In genomic region chr17:37413875-37414519, GRCh38 we compare ENCODE assay signal across 16 cellular contexts. TPM values are rescaled to one million over a fixed set of nuclear protein-coding genes. Genes with fewer than 3 reads are reported as not detected.
A peak's percentile ranks its signal among the peaks of the same experiment; 100 is the strongest.
DNase-seq lines count a peak whose midpoint lies in the region; ATAC-seq and TF ChIP-seq lines count a peak whose summit lies in the region.
"Had no signal": no experiment of that assay in that cellular context is flagged by ENCODE, and none has a peak within 500 bp of the region (broad histone marks: within the 10 kb centered on the region; RNA-seq: fewer than 3 reads in every experiment).

No MANE protein-coding gene starts in this region.

- H3K4me1 Mint-ChIP-seq in GM23338, result no peaks in the 10 kb centered on the region

- 99% methylated on average over 7 of the region's 7 CpGs for WGBS in hepatocyte (ENCODE audit: low lambda C conversion rate, missing lambda C conversion rate)
- 91% methylated on average over 7 of the region's 7 CpGs for WGBS in prostate gland

- H3K9me2 ChIP-seq in GM23338 (ENCODE audit: insufficient read depth) (no peaks in the 10 kb centered on the region), hepatocyte (replicated peaks; ENCODE audit: insufficient read depth) (no peaks in the 10 kb centered on the region)

- peak; percentile 37 for TF ChIP-seq CTCF in AG10803 (conservative IDR thresholded peaks at IDR 0.05; ENCODE audit: low read length)
- TF ChIP-seq CTCF in GM23338 (conservative IDR thresholded peaks at IDR 0.05; ENCODE audit: low read depth in 2 of 2), result peak in 1 of 2 experiments; percentile 26; a peak in 2 of 4 replicates
- TF ChIP-seq CTCF in VCaP (conservative IDR thresholded peaks at IDR 0.05), result peak; percentile 70
- peak; percentile 9 for TF ChIP-seq CTCF in hepatocyte (IDR thresholded peaks at IDR 0.05; ENCODE audit: poor library complexity)
- no peak for TF ChIP-seq CTCF in prostate gland (IDR thresholded peaks at IDR 0.05)

- peaks cover 64% of the 10 kb centered on the region for H3K36me3 Mint-ChIP-seq in GM23338 (ENCODE audit: low read depth)

- no peak overlapping the region for H3K4me2 ChIP-seq in GM23338
- H3K4me2 ChIP-seq in hepatocyte, result no peak overlapping the region

- no peak for TF ChIP-seq POLR2A in prostate gland (IDR thresholded peaks at IDR 0.05)

- H3K4me3 ChIP-seq in AG10803 (ENCODE audit: low read length) (no peak overlapping the region), GM23338 (no peak overlapping the region), hepatocyte (no peak overlapping the region), prostate gland (no peak overlapping the region)
- H3K4me3 ChIP-seq: dorsolateral prefrontal cortex had no signal

- peaks cover 5% of the 10 kb centered on the region for H4K20me1 ChIP-seq in GM23338 (replicated peaks; ENCODE audit: insufficient read depth)
- no peaks in the 10 kb centered on the region for H4K20me1 ChIP-seq in hepatocyte (ENCODE audit: insufficient read depth, poor library complexity, severe bottlenecking)

- H3F3A ChIP-seq in GM23338 (replicated peaks; ENCODE audit: low read depth), result no peaks in the 10 kb centered on the region; the same call in 1 of the 2 replicates

- intact Hi-C loops in prostate gland (cut with DNase I), result no loop called here

- no peak overlapping the region for H3K27ac ChIP-seq in GM23338 (ENCODE audit: low read depth)
- H3K27ac ChIP-seq in VCaP, result no peak overlapping the region
- H3K27ac ChIP-seq in hepatocyte, result no peak overlapping the region
- no peak overlapping the region for H3K27ac ChIP-seq in prostate gland
- H3K27ac ChIP-seq: dorsolateral prefrontal cortex had no signal

- no peak overlapping the region for H2AFZ ChIP-seq in GM23338
- no peak overlapping the region for H2AFZ ChIP-seq in hepatocyte

- ATAC-seq in GM23338, result no peak
- ATAC-seq in GM19455 (IDR thresholded peaks at IDR 0.05; ENCODE audit: unreplicated experiment), result no peak

- no peak overlapping the region; the same call in 2 of the 3 replicates for H3K4me3 Mint-ChIP-seq in GM23338
- H3K4me3 Mint-ChIP-seq: stimulated activated naive CD8-positive, alpha-beta T cell treated with anti-CD3 and anti-CD28 coated beads, Interleukin-15, Interleukin-2, amounts not matched to agents 100 ng/mL and 50 ng/mL, for 24 hours had no signal

- no peaks in the 10 kb centered on the region for H3K9me3 Mint-ChIP-seq in GM23338
- H3K9me3 Mint-ChIP-seq: stimulated activated naive CD8-positive, alpha-beta T cell treated with anti-CD3 and anti-CD28 coated beads, Interleukin-15, Interleukin-2, amounts not matched to agents 100 ng/mL and 50 ng/mL, for 24 hours had no signal

- DNase-seq in AG10803 (ENCODE audit: low read depth) (no peak), GM23338 (ENCODE audit: low spot score) (peak; percentile 12), hepatocyte (ENCODE audit: low spot score) (no peak), activated T-cell treated with anti-CD3 and anti-CD28 coated beads for 4 hours (no peak), prostate gland (ENCODE audit: low spot score) (no peak), NCI-H1436 (lab: John Stamatoyannopoulos, UW) (no peak)
- DNase-seq: COR-L47; dorsolateral prefrontal cortex; HCEC 1CT; head of caudate nucleus; stimulated activated CD4-positive, alpha-beta T cell treated with anti-CD3 and anti-CD28 coated beads, Interleukin-2, amount 100 ng/mL, for 24 hours had no signal

- no peaks in the 10 kb centered on the region for H3K27me3 ChIP-seq in GM23338 (ENCODE audit: insufficient read depth)
- no peaks in the 10 kb centered on the region for H3K27me3 ChIP-seq in hepatocyte
- H3K27me3 ChIP-seq in prostate gland (replicated peaks; ENCODE audit: insufficient read depth), result no peaks in the 10 kb centered on the region
- H3K27me3 ChIP-seq: dorsolateral prefrontal cortex had no signal

- H3K27me3 Mint-ChIP-seq in GM23338 (ENCODE audit: insufficient read depth, low read depth, poor library complexity), result peaks cover 2% of the 10 kb centered on the region
- H3K27me3 Mint-ChIP-seq: stimulated activated naive CD8-positive, alpha-beta T cell treated with anti-CD3 and anti-CD28 coated beads, Interleukin-15, Interleukin-2, amounts not matched to agents 100 ng/mL and 50 ng/mL, for 24 hours had no signal

- no peaks in the 10 kb centered on the region for H3K9me3 ChIP-seq in hepatocyte (ENCODE audit: low read depth)
- H3K9me3 ChIP-seq in prostate gland, result no peaks in the 10 kb centered on the region

- H3K4me1 ChIP-seq in GM23338 (ENCODE audit: insufficient read depth) (0 out of 2 replicates have a peak, but pooled peaks cover 3% of the 10 kb centered on the region), hepatocyte (ENCODE audit: insufficient read depth) (no peaks in the 10 kb centered on the region), prostate gland (replicated peaks) (no peaks in the 10 kb centered on the region)

- H3K79me2 ChIP-seq in GM23338 (replicated peaks; ENCODE audit: insufficient read depth) (no peaks in the 10 kb centered on the region; the same call in none of the 2 replicates), hepatocyte (peaks cover 14% of the 10 kb centered on the region)

- no peak overlapping the region for H3K27ac Mint-ChIP-seq in GM23338
- H3K27ac Mint-ChIP-seq: stimulated activated naive CD8-positive, alpha-beta T cell treated with anti-CD3 and anti-CD28 coated beads, Interleukin-15, Interleukin-2, amounts not matched to agents 100 ng/mL and 50 ng/mL, for 24 hours had no signal

- H3K36me3 ChIP-seq in GM23338 (ENCODE audit: insufficient read depth) (peaks cover 17% of the 10 kb centered on the region; the same call in 1 of the 2 replicates), hepatocyte (replicated peaks; ENCODE audit: insufficient read depth, low read depth) (no peaks in the 10 kb centered on the region), prostate gland (peaks cover 0 to 5% of the 10 kb centered on the region in 2 donors)

TF ChIP-seq in GM23338, 12 proteins besides CTCF, POLR2A, EP300 and RAD21:
- TF ChIP-seq CREB1 (CRISPR knock-in tag; IDR thresholded peaks at IDR 0.05; ENCODE audit: low read depth) (no peak), STAT1 (IDR thresholded peaks at IDR 0.05; ENCODE audit: unreplicated experiment) (no peak), ETS1 (IDR thresholded peaks at IDR 0.05) (no peak), ZNF331 (CRISPR knock-in tag; IDR thresholded peaks at IDR 0.05; ENCODE audit: low read depth) (no peak), EZH2phosphoT487 (IDR thresholded peaks at IDR 0.05; ENCODE audit: unreplicated experiment) (no peak), NANOG (IDR thresholded peaks at IDR 0.05; ENCODE audit: borderline replicate concordance) (no peak), REST (IDR thresholded peaks at IDR 0.05; ENCODE audit: unreplicated experiment) (no peak), POLR2AphosphoS5 (IDR thresholded peaks at IDR 0.05; ENCODE audit: low read depth) (no peak)

RNA-seq across cellular contexts. Expression of gene TADA2A, which starts 7.3 kb away (rescaled TPM):
- 14.4 and 14.5 TPM in 2 replicates for total RNA-seq in GM23338 (2014; rRNA removed; shearing (Covaris generic))
- polyA plus RNA-seq in GM23338 (2016; fragmentation: Nextera tagmentation; extraction: Ambion mirVana) (17.1 and 18.0 TPM in 2 replicates), hepatocyte (7.7 and 8.4 TPM in 2 replicates)
- total RNA-seq in hepatocyte (16.8 and 18.3 TPM in 2 replicates), prostate gland (10 to 100 TPM; 13.0 to 29.7 TPM)

RNA-seq across cellular contexts. Expression of gene ACACA, which starts 7.4 kb away (rescaled TPM):
- 136 and 164 TPM in 2 replicates for total RNA-seq in GM23338 (2014; rRNA removed; shearing (Covaris generic))
- polyA plus RNA-seq in GM23338 (2016; fragmentation: Nextera tagmentation; extraction: Ambion mirVana) (53.5 and 59.6 TPM in 2 replicates), hepatocyte (36.2 and 37.4 TPM in 2 replicates)
- total RNA-seq in hepatocyte (53.8 and 61.1 TPM in 2 replicates), prostate gland (10 to 100 TPM; 54.2 to 71.3 TPM)

RNA-seq across cellular contexts. Expression of gene C17orf78, which starts 38.2 kb away (rescaled TPM):
- total RNA-seq in GM23338 (2014; rRNA removed; shearing (Covaris generic)), result not detected in 2 replicates
- polyA plus RNA-seq in GM23338 (2016; fragmentation: Nextera tagmentation; extraction: Ambion mirVana), result 0.19 TPM in 1 of 2 replicates, not detected in the other
- total RNA-seq in hepatocyte, result 0.64 TPM in 1 of 2 replicates, not detected in the other
- polyA plus RNA-seq in hepatocyte, result 0.54 TPM in 1 of 2 replicates, not detected in the other
- not detected for total RNA-seq in prostate gland
- total RNA-seq: dorsolateral prefrontal cortex; liver; T-helper 2 cell treated with Interferon-gamma antibody and Interleukin-4, amounts not matched to agents 100 ng/mL and 5 ng/mL, for 36 hours had no signal
- polyA plus RNA-seq: liver had no signal

Comparison
In these comparisons a context has a peak if more than half of its experiments do, and no peak if none do; other contexts are left out.
1. CTCF ChIP-seq: peak in AG10803 (single experiment), VCaP (single experiment) and hepatocyte (single experiment); none in prostate gland (0 of 4).